In genomic region chr2:23484163-23484740, GRCh38 we compare ENCODE assay signal across 22 cellular contexts.
"Had no signal": no experiment of that assay in that cellular context is flagged by ENCODE, and none has a peak within 500 bp of the region (broad histone marks: within the 10 kb centered on the region; RNA-seq: fewer than 3 reads in every experiment).

No MANE protein-coding gene starts in this region.

- FAIRE-seq: kidney, small intestine had no signal

- H3K9me3 ChIP-seq: esophagus squamous epithelium, left ventricle myocardium inferior, neutrophil had no signal

- H3K4me3 ChIP-seq: esophagus squamous epithelium, left ventricle myocardium inferior had no signal

- H3K27ac ChIP-seq: esophagus squamous epithelium, left ventricle myocardium inferior, neutrophil had no signal

- H3K4me3 Mint-ChIP-seq: activated naive CD8-positive, alpha-beta T cell treated with anti-CD3 and anti-CD28 coated beads for 36 hours; brain; central memory CD8-positive, alpha-beta T cell; naive thymus-derived CD8-positive, alpha-beta T cell had no signal

- DNase-seq: activated CD4-positive, alpha-beta T cell treated with anti-CD3 and anti-CD28 coated beads, Interleukin-2, amount 50 U/mL, for 1 hour; activated CD8-positive, alpha-beta memory T cell treated with anti-CD3 and anti-CD28 coated beads for 24 hours; activated naive CD8-positive, alpha-beta T cell treated with anti-CD3 and anti-CD28 coated beads for 36 hours; amygdala; cortex of kidney; effector CD4-positive, alpha-beta T cell; esophagus squamous epithelium; hippocampal formation; kidney; left ventricle myocardium inferior; right cardiac atrium; small intestine; stimulated activated CD4-positive, alpha-beta T cell treated with anti-CD3 and anti-CD28 coated beads, Interleukin-4, amount 100 ng/mL, for 4 hours; stimulated activated CD8-positive, alpha-beta memory T cell treated with anti-CD3 and anti-CD28 coated beads, Interleukin-4, amount 100 ng/mL, for 48 hours; stimulated activated naive CD4-positive, alpha-beta T cell treated with Interleukin-2 at 50 U/mL for 16 hours; substantia nigra; T1000 had no signal

- H3K36me3 ChIP-seq: esophagus squamous epithelium, left ventricle myocardium inferior, neutrophil had no signal

- H3K4me1 Mint-ChIP-seq: central memory CD8-positive, alpha-beta T cell had no signal

- H3K9me3 Mint-ChIP-seq: activated naive CD8-positive, alpha-beta T cell treated with anti-CD3 and anti-CD28 coated beads for 36 hours; brain; central memory CD8-positive, alpha-beta T cell; naive thymus-derived CD8-positive, alpha-beta T cell had no signal

- H3K27me3 ChIP-seq: esophagus squamous epithelium had no signal

- H3K27ac Mint-ChIP-seq: activated naive CD8-positive, alpha-beta T cell treated with anti-CD3 and anti-CD28 coated beads for 36 hours had no signal

- ATAC-seq: activated CD4-positive, CD25-positive, alpha-beta regulatory T cell treated with anti-CD3 and anti-CD28 coated beads, Interleukin-2, amount 50 U/mL, for 24 hours; naive thymus-derived CD8-positive, alpha-beta T cell; right cardiac atrium had no signal

- H3K36me3 Mint-ChIP-seq: activated naive CD8-positive, alpha-beta T cell treated with anti-CD3 and anti-CD28 coated beads for 36 hours; brain; naive thymus-derived CD8-positive, alpha-beta T cell had no signal
